ENCODE assay signal across 36 cellular contexts in genomic region chr2:24102677-24103076, GRCh38. TPM values are rescaled to one million over a fixed set of nuclear protein-coding genes. Genes with fewer than 3 reads are reported as not detected.
"Had no signal": no experiment of that assay in that cellular context is flagged by ENCODE, and none has a peak within 500 bp of the region (broad histone marks: within the 10 kb centered on the region; RNA-seq: fewer than 3 reads in every experiment).

No MANE protein-coding gene starts in this region.

- H3K27ac ChIP-seq: KMS-11 had no signal

- H3K4me3 ChIP-seq: MG63 had no signal

- H3K27me3 ChIP-seq: MG63 had no signal

- H3K36me3 ChIP-seq: MG63 had no signal

- H3K4me2 ChIP-seq: KMS-11 had no signal

- DNase-seq: Kasumi-1, KG1, MG63, MM.1S, MV-4-11, NCI-H1048, NCI-H1092, NCI-H1092 treated with DMSO at 0.1 percent for 48 hours, NCI-H1105, NCI-H1105 treated with DMSO at 0.1 percent for 48 hours, NCI-H1417, NCI-H1417 treated with DMSO at 0.1 percent for 48 hours, NCI-H1436, NCI-H1436 treated with DMSO at 0.1 percent for 48 hours, NCI-H146, NCI-H1694, NCI-H1694 treated with DMSO at 0.1 percent for 48 hours, NCI-H187, NCI-H187 treated with DMSO at 0.1 percent for 48 hours, NCI-H1930, NCI-H2029, NCI-H2029 treated with DMSO at 0.1 percent for 48 hours, NCI-H2081, NCI-H2081 treated with DMSO at 0.1 percent for 48 hours, NCI-H2107, NCI-H2171, NCI-H2171 treated with DMSO at 0.1 percent for 48 hours, NCI-H2227 treated with DMSO at 0.1 percent for 48 hours, NCI-H226, NCI-H345, NCI-H446, NCI-H446 treated with DMSO at 0.1 percent for 48 hours, NCI-H510A, NCI-H510A treated with DMSO at 0.1 percent for 48 hours had no signal

- H3K9ac ChIP-seq: KMS-11 had no signal

RNA-seq across cellular contexts. Expression of gene FKBP1B, which starts 53.1 kb away (rescaled TPM):
- total RNA-seq: NCI-H460 had no signal
